26 cellular contexts compared by ENCODE assay signal in genomic region chr5:111745075-111745474, GRCh38. TPM values are rescaled to one million over a fixed set of nuclear protein-coding genes. Genes with fewer than 3 reads are reported as not detected.
DNase-seq lines count a peak whose midpoint lies in the region; ATAC-seq, FAIRE-seq and TF ChIP-seq lines count a peak whose summit lies in the region.
"Had no signal": no experiment of that assay in that cellular context is flagged by ENCODE, and none has a peak within 500 bp of the region (broad histone marks: within the 10 kb centered on the region; RNA-seq: fewer than 3 reads in every experiment).

No MANE protein-coding gene starts in this region.

- H3K27me3 Mint-ChIP-seq in WTC11 (ENCODE audit: low read depth) (no peaks in the 10 kb centered on the region), glutamatergic neuron (ENCODE audit: unreplicated experiment) (peaks cover 4% of the 10 kb centered on the region), CD14-positive monocyte (ENCODE audit: low read depth in 3 of 3) (no peaks in the 10 kb centered on the region)
- H3K27me3 Mint-ChIP-seq: CD4-positive, alpha-beta T cell had no signal

- peak overlapping the region; percentile 29; the same call in 1 of the 2 replicates for H3K27ac Mint-ChIP-seq in WTC11
- no peak overlapping the region for H3K27ac Mint-ChIP-seq in glutamatergic neuron (ENCODE audit: unreplicated experiment)
- H3K27ac Mint-ChIP-seq in CD14-positive monocyte: no peak overlapping the region
- H3K27ac Mint-ChIP-seq: CD4-positive, alpha-beta T cell had no signal

- no peaks in the 10 kb centered on the region for H3K9me3 ChIP-seq in skeletal muscle satellite cell (replicated peaks; ENCODE audit: low read length)
- H3K9me3 ChIP-seq in mesenchymal stem cell (ENCODE audit: control insufficient read depth, low read length): no peaks in the 10 kb centered on the region
- H3K9me3 ChIP-seq: A549, BE2C had no signal

- peak overlapping the region; percentile 78 for H3K4me2 ChIP-seq in skeletal muscle satellite cell (ENCODE audit: low read length)
- H3K4me2 ChIP-seq in mesenchymal stem cell (ENCODE audit: low read length, poor library complexity, severe bottlenecking): no peak overlapping the region
- H3K4me2 ChIP-seq: A549, PC-9 had no signal

- H2AFZ ChIP-seq in mesenchymal stem cell (ENCODE audit: low read depth, low read length): no peak overlapping the region
- H2AFZ ChIP-seq: PC-9 had no signal

- no peaks in the 10 kb centered on the region for H3K27me3 ChIP-seq in skeletal muscle satellite cell (ENCODE audit: control insufficient read depth, insufficient read depth, low read length)
- no peaks in the 10 kb centered on the region for H3K27me3 ChIP-seq in mesenchymal stem cell (ENCODE audit: control insufficient read depth in 1 of 2, insufficient read depth in 1 of 2, low read length in 2 of 2)
- H3K27me3 ChIP-seq: BE2C, MG63 had no signal

- no peak overlapping the region for H3K4me3 ChIP-seq in skeletal muscle satellite cell (ENCODE audit: low read length)
- H3K4me3 ChIP-seq in mesenchymal stem cell (ENCODE audit: insufficient read depth in 1 of 2, low read depth in 1 of 2, low read length in 2 of 2): no peak overlapping the region
- H3K4me3 ChIP-seq: A549, GM12878, MG63, PC-9 had no signal

- H3K36me3 ChIP-seq in skeletal muscle satellite cell (ENCODE audit: insufficient read depth, low read length): peaks cover 28% of the 10 kb centered on the region
- H3K36me3 ChIP-seq in mesenchymal stem cell (ENCODE audit: control insufficient read depth in 1 of 2, insufficient read depth in 2 of 2, low read depth in 1 of 2, low read length in 2 of 2): peaks cover 0 to 8% of the 10 kb centered on the region in 2 experiments

- no peak overlapping the region for H3K4ac ChIP-seq in mesenchymal stem cell (ENCODE audit: low read depth in 1 of 2, low read length in 2 of 2)

- POLR2A ChIA-PET in WTC11 (lab: Charles Lee): no interaction called here

- no peak overlapping the region for H3K4me3 Mint-ChIP-seq in WTC11
- peak overlapping the region; percentile 45 for H3K4me3 Mint-ChIP-seq in glutamatergic neuron (ENCODE audit: unreplicated experiment)
- no peak overlapping the region for H3K4me3 Mint-ChIP-seq in CD14-positive monocyte
- H3K4me3 Mint-ChIP-seq: CD4-positive, alpha-beta T cell had no signal

- TF ChIP-seq CTCF in WTC11 (IDR thresholded peaks at IDR 0.05) (no peak), glutamatergic neuron (IDR thresholded peaks at IDR 0.05; ENCODE audit: partially characterized antibody, unreplicated experiment) (no peak), CD14-positive monocyte (IDR thresholded peaks at IDR 0.05) (no peak)

- H2BK5ac ChIP-seq in mesenchymal stem cell (ENCODE audit: low read depth, low read length, poor library complexity, severe bottlenecking): no peak overlapping the region

- H3K14ac ChIP-seq in mesenchymal stem cell (ENCODE audit: low read length in 2 of 2): no peak overlapping the region

- H3K79me1 ChIP-seq in mesenchymal stem cell (replicated peaks; ENCODE audit: low read length, poor library complexity, severe bottlenecking): peaks cover 4% of the 10 kb centered on the region

- H3K36me3 Mint-ChIP-seq in WTC11 (peaks cover 8% of the 10 kb centered on the region), glutamatergic neuron (ENCODE audit: unreplicated experiment) (peaks cover 3% of the 10 kb centered on the region), CD14-positive monocyte (peaks cover 2 to 19% of the 10 kb centered on the region in 2 donors)

- intact Hi-C loops in head of caudate nucleus (cut with DNase I): no loop called here
- intact Hi-C loops in CD14-positive monocyte (cut with micrococcal nuclease): no loop called here

- ATAC-seq in WTC11: no peak
- ATAC-seq in GM21526 (IDR thresholded peaks at IDR 0.05; ENCODE audit: low FRiP score, unreplicated experiment): no peak
- ATAC-seq: A549, GM12878 had no signal

- 100% methylated on average over 2 of the region's 2 CpGs for WGBS in mesenchymal stem cell

- no peaks in the 10 kb centered on the region for H3K9me3 Mint-ChIP-seq in WTC11
- H3K9me3 Mint-ChIP-seq in glutamatergic neuron (ENCODE audit: unreplicated experiment): no peaks in the 10 kb centered on the region
- H3K9me3 Mint-ChIP-seq in CD14-positive monocyte: no peaks in the 10 kb centered on the region
- H3K9me3 Mint-ChIP-seq: CD4-positive, alpha-beta T cell had no signal

- H3K27ac ChIP-seq in mesenchymal stem cell (ENCODE audit: low read length, poor library complexity, severe bottlenecking): no peak overlapping the region
- H3K27ac ChIP-seq: A549, PC-9 had no signal

- no peak overlapping the region for H2AK5ac ChIP-seq in mesenchymal stem cell (ENCODE audit: low read length, severe bottlenecking)

- no peak overlapping the region for H2BK12ac ChIP-seq in mesenchymal stem cell (ENCODE audit: low read length in 2 of 2)

- no peak overlapping the region for H4K8ac ChIP-seq in mesenchymal stem cell (ENCODE audit: low read length)

- no peak overlapping the region for H3K9ac ChIP-seq in skeletal muscle satellite cell (ENCODE audit: low read depth, low read length)
- H3K9ac ChIP-seq in mesenchymal stem cell (ENCODE audit: low read length): no peak overlapping the region

- no peak overlapping the region for H3K18ac ChIP-seq in mesenchymal stem cell (ENCODE audit: low read depth in 1 of 2, low read length in 2 of 2)

- CTCF ChIA-PET in WTC11 (lab: Charles Lee): no interaction called here

- no peak for DNase-seq in GM19239 (ENCODE audit: insufficient read length, low spot score)
- no peak for DNase-seq in WTC11 (ENCODE audit: low spot score)
- DNase-seq in glutamatergic neuron: no peak
- no peak for DNase-seq in head of caudate nucleus
- no peak for DNase-seq in mesenchymal stem cell
- DNase-seq in CD14-positive monocyte (ENCODE audit: low spot score): no peak
- DNase-seq: BE2C; CD4-positive, alpha-beta T cell; COR-L47; DMS79 treated with DMSO at 0.1 percent for 48 hours; Kasumi-1; MG63; NCI-H1417; NCI-H187 treated with DMSO at 0.1 percent for 48 hours; NCI-H2107; NCI-H2227 treated with DMSO at 0.1 percent for 48 hours; NCI-H510A treated with DMSO at 0.1 percent for 48 hours; NCI-H748 treated with DMSO at 0.1 percent for 48 hours; PC-9; RPMI8226; SHP77 treated with DMSO at 0.1 percent for 48 hours had no signal

- H4K91ac ChIP-seq in mesenchymal stem cell (ENCODE audit: low read length): no peak overlapping the region

- peak; percentile 18 for FAIRE-seq in GM19239 (lab: Jason Lieb, UNC)
- FAIRE-seq: A549, GM12878, H54 had no signal

- H2BK120ac ChIP-seq in mesenchymal stem cell (ENCODE audit: low read depth, low read length): no peak overlapping the region

- no peak overlapping the region for H3K23ac ChIP-seq in mesenchymal stem cell (ENCODE audit: low read length in 2 of 2)

- H3K4me1 Mint-ChIP-seq in WTC11: peaks cover 89% of the 10 kb centered on the region
- peaks cover 73% of the 10 kb centered on the region for H3K4me1 Mint-ChIP-seq in glutamatergic neuron (ENCODE audit: low read depth, unreplicated experiment)
- peaks cover 10% of the 10 kb centered on the region for H3K4me1 Mint-ChIP-seq in CD14-positive monocyte

- peaks cover 94% of the 10 kb centered on the region for H3K4me1 ChIP-seq in skeletal muscle satellite cell (ENCODE audit: control insufficient read depth, insufficient read depth, low read length)
- H3K4me1 ChIP-seq in mesenchymal stem cell (ENCODE audit: control insufficient read depth, insufficient read depth, low read depth, low read length): peaks cover 8% of the 10 kb centered on the region

- no peak overlapping the region for H2BK15ac ChIP-seq in mesenchymal stem cell (ENCODE audit: low read depth, poor library complexity, severe bottlenecking)

TF ChIP-seq in WTC11, 78 proteins besides CTCF, POLR2A, EP300 and RAD21 (continues in another document):
- TF ChIP-seq ELF4 (CRISPR knock-in tag; IDR thresholded peaks at IDR 0.05; ENCODE audit: low read depth) (no peak), ZNF532 (CRISPR knock-in tag; IDR thresholded peaks at IDR 0.05; ENCODE audit: borderline replicate concordance) (no peak)

RNA-seq across cellular contexts. Expression of gene NREP, which starts 11.9 kb away (rescaled TPM):
- total RNA-seq in WTC11 (2021) (160 to 172 TPM (median 168 TPM) in 3 replicates), glutamatergic neuron (ENCODE audit: unreplicated experiment) (904 TPM)
- total RNA-seq in skeletal muscle satellite cell (2012; rRNA removed): 22.6 and 61.4 TPM in 2 replicates
- polyA plus RNA-seq in mesenchymal stem cell (2013, experiment 1 of 2): 303 TPM
- 305 TPM for polyA plus RNA-seq in mesenchymal stem cell (2013, experiment 2 of 2)
- polyA plus RNA-seq in CD14-positive monocyte: 10 to 100 TPM; 17.1 to 23.6 TPM
- total RNA-seq: PC-9 had no signal
